Comparison of ENCODE assay signal across 17 cellular contexts in genomic region chr9:126452036-126452595, GRCh38.
DNase-seq lines count a peak whose midpoint lies in the region; ATAC-seq lines count a peak whose summit lies in the region.
"Had no signal": no experiment of that assay in that cellular context is flagged by ENCODE, and none has a peak within 500 bp of the region (broad histone marks: within the 10 kb centered on the region; RNA-seq: fewer than 3 reads in every experiment).

No MANE protein-coding gene starts in this region.

- no peak overlapping the region for H2BK5ac ChIP-seq in mesendoderm (ENCODE audit: low read length)

- peak overlapping the region; percentile 25 for H3K56ac ChIP-seq in mesendoderm (ENCODE audit: low read length)

- H3K4me1 ChIP-seq in mesendoderm (ENCODE audit: control insufficient read depth, low read depth, low read length), result no peaks in the 10 kb centered on the region

- WGBS in mesendoderm (ENCODE audit: extremely low coverage, insufficient coverage, low lambda C conversion rate), result no CpG with 5 or more reads among the region's 14 CpGs

- H3K4ac ChIP-seq in mesendoderm (ENCODE audit: low read depth, low read length), result no peak overlapping the region

- no peaks in the 10 kb centered on the region for H3K79me2 ChIP-seq in mesendoderm (ENCODE audit: control insufficient read depth, insufficient read depth, low read length)

- H3K4me3 ChIP-seq in mesendoderm (ENCODE audit: low read length), result no peak overlapping the region
- H3K4me3 ChIP-seq: GM23248, K562 had no signal

- no peak overlapping the region for H3K18ac ChIP-seq in mesendoderm (ENCODE audit: low read length)

- no peak for ATAC-seq in HG02610 (IDR thresholded peaks at IDR 0.05; ENCODE audit: unreplicated experiment)
- ATAC-seq in HG02763 (IDR thresholded peaks at IDR 0.05; ENCODE audit: unreplicated experiment), result no peak
- no peak for ATAC-seq in GM21825 (IDR thresholded peaks at IDR 0.05; ENCODE audit: unreplicated experiment)
- ATAC-seq: K562 had no signal

- DNase-seq in activated CD8-positive, alpha-beta memory T cell treated with anti-CD3 and anti-CD28 coated beads for 24 hours, result peak; percentile 38
- no peak for DNase-seq in activated CD8-positive, alpha-beta memory T cell treated with anti-CD3 and anti-CD28 coated beads, Interleukin-2, amount 50 U/mL, for 4 hours
- DNase-seq in mesendoderm (no peak), substantia nigra (lab: John Stamatoyannopoulos, UW) (no peak)
- DNase-seq: AML-193, DMS79, GM23248, NCI-H1048, NCI-H1694 treated with DMSO at 0.1 percent for 48 hours, NCI-H82, SIG-M5 had no signal

- H3K27ac ChIP-seq in cingulate gyrus (ENCODE audit: low read depth, low read length) (peak overlapping the region; percentile 23), mesendoderm (ENCODE audit: low read depth, low read length) (no peak overlapping the region), substantia nigra (ENCODE audit: low read depth, low read length, poor library complexity, severe bottlenecking) (peak overlapping the region; percentile 57)
- H3K27ac ChIP-seq: GM23248, HL-60 had no signal

- H3K23ac ChIP-seq in mesendoderm (ENCODE audit: low read length), result no peak overlapping the region

- H3K79me1 ChIP-seq in mesendoderm (ENCODE audit: low read length), result no peaks in the 10 kb centered on the region

- H3K36me3 ChIP-seq in mesendoderm (ENCODE audit: control insufficient read depth, insufficient read depth, low read length), result no peaks in the 10 kb centered on the region

- no peaks in the 10 kb centered on the region for H3K27me3 ChIP-seq in mesendoderm (ENCODE audit: insufficient read depth, low read length, poor library complexity)

- no peak overlapping the region for H3K9ac ChIP-seq in mesendoderm (ENCODE audit: low read length)
- H3K9ac ChIP-seq: GM23248 had no signal

- no peak overlapping the region for H3K4me2 ChIP-seq in mesendoderm (ENCODE audit: low read length)

- no peak overlapping the region for H2BK15ac ChIP-seq in mesendoderm (replicated peaks; ENCODE audit: low read depth)

- no peak overlapping the region for H2BK120ac ChIP-seq in mesendoderm (ENCODE audit: low read depth, low read length)

- no peak overlapping the region for H2AK5ac ChIP-seq in mesendoderm (ENCODE audit: low read length)

- no peak overlapping the region for H4K8ac ChIP-seq in mesendoderm (ENCODE audit: low read depth, low read length)

- no peak overlapping the region for H4K5ac ChIP-seq in mesendoderm (ENCODE audit: low read length)
